18 cellular contexts compared by ENCODE assay signal in the genomic region with DNA sequence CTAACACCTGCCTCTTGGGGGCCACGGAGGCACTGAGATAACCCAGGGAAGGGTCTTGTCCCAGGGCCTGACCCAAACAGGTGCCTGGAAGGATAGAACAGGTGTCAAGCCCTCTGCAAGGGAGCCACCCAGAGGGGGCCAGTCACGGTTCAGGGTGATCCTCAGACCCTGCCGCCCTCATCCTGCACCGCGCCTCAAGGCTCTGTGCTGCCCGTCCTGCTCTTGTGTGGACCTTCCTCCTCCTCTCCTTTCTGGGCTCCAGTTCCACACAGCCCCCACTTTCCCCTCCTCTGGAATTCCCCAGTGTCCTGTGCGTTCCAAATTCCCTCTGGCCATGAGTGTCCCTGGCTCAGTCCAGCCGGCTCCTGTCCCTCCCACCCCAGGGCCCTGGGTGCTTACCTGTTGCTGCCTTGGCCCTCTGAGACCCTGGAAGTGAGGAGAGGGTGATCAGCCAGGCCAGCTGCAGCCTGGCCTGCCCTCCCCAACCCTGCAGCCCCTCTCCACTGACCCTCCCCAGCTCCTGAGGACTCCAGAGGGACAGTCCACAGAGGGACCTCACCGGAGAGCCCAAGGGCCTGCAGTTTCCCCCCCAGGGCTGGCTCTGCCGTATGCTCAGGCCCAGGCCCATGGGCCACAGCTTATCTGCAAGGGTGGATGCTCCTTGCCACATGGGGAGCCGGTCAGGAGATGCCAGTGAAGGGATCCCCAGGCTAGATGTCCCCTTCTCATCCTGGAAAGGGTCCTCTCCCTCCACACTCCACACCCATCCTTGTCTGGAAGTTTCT. TPM values are rescaled to one million over a fixed set of nuclear protein-coding genes. Genes with fewer than 3 reads are reported as not detected.
DNase-seq lines count a peak whose midpoint lies in the region; ATAC-seq lines count a peak whose summit lies in the region.
"Had no signal": no experiment of that assay in that cellular context is flagged by ENCODE, and none has a peak within 500 bp of the region (broad histone marks: within the 10 kb centered on the region; RNA-seq: fewer than 3 reads in every experiment).

No MANE protein-coding gene starts in this region.

- DNase-seq in activated T-cell treated with anti-CD3 and anti-CD28 coated beads, Interleukin-2, amount 50 U/mL, for 72 hours, result no peak
- DNase-seq in activated T-cell treated with anti-CD3 and anti-CD28 coated beads, Interleukin-2, amount 50 U/mL, for 1 hour, result no peak
- DNase-seq in Jurkat, Clone E6-1 (ENCODE audit: low read depth, low spot score), result no peak
- no peak for DNase-seq in central memory CD8-positive, alpha-beta T cell (ENCODE audit: low spot score in 2 of 2)
- DNase-seq in stimulated activated effector memory CD8-positive, alpha-beta T cell treated with anti-CD3 and anti-CD28 coated beads, Interleukin-12 subunit alpha, Interleukin-12 subunit beta, amount 100 ng/mL, for 72 hours (ENCODE audit: low spot score in 2 of 2), result no peak
- no peak for DNase-seq in effector CD8-positive, alpha-beta T cell (lab: John Stamatoyannopoulos, UW)
- DNase-seq in activated T-helper 1 cell treated with anti-CD3 and anti-CD28 coated beads, Interleukin-12 subunit alpha, Interleukin-12 subunit beta, Interleukin-2, Interleukin-4 antibody, amounts not matched to agents 30 ng/mL and 10 ng/mL and 1 ng/mL, durations not matched to agents 14 hours and 24 hours and 36 hours (ENCODE audit: low spot score), result no peak
- no peak for DNase-seq in NCI-H345 treated with DMSO at 0.1 percent for 48 hours (lab: John Stamatoyannopoulos, UW; ENCODE audit: unreplicated experiment)
- DNase-seq: COR-L47, NCI-H1048, NCI-H1930, NCI-H446 treated with DMSO at 0.1 percent for 48 hours had no signal

- intact Hi-C loops in activated T-helper 1 cell treated with anti-CD3 and anti-CD28 coated beads, Interleukin-12 subunit alpha, Interleukin-12 subunit beta, Interleukin-2, Interleukin-4 antibody, amounts not matched to agents 30 ng/mL and 10 ng/mL and 1 ng/mL, durations not matched to agents 14 hours and 24 hours and 36 hours (cut with micrococcal nuclease), result no loop called here

- no peak overlapping the region for H3K27ac Mint-ChIP-seq in activated T-cell treated with anti-CD3 and anti-CD28 coated beads, Interleukin-2, amount 50 U/mL, for 72 hours
- H3K27ac Mint-ChIP-seq in central memory CD8-positive, alpha-beta T cell (ENCODE audit: low read depth), result no peak overlapping the region
- H3K27ac Mint-ChIP-seq in stimulated activated effector memory CD8-positive, alpha-beta T cell treated with anti-CD3 and anti-CD28 coated beads, Interleukin-12 subunit alpha, Interleukin-12 subunit beta, amount 100 ng/mL, for 72 hours, result peak overlapping the region; percentile 50
- H3K27ac Mint-ChIP-seq in activated T-helper 1 cell treated with anti-CD3 and anti-CD28 coated beads, Interleukin-12 subunit alpha, Interleukin-12 subunit beta, Interleukin-2, Interleukin-4 antibody, amounts not matched to agents 30 ng/mL and 10 ng/mL and 1 ng/mL, durations not matched to agents 14 hours and 24 hours and 36 hours, result no peak overlapping the region
- H3K27ac Mint-ChIP-seq: mesothelial cell of epicardium, nephron had no signal

- no peaks in the 10 kb centered on the region for H3K27me3 Mint-ChIP-seq in activated T-cell treated with anti-CD3 and anti-CD28 coated beads, Interleukin-2, amount 50 U/mL, for 72 hours (ENCODE audit: low read depth)
- H3K27me3 Mint-ChIP-seq in central memory CD8-positive, alpha-beta T cell, result no peaks in the 10 kb centered on the region
- peaks cover 3% of the 10 kb centered on the region for H3K27me3 Mint-ChIP-seq in activated T-helper 1 cell treated with anti-CD3 and anti-CD28 coated beads, Interleukin-12 subunit alpha, Interleukin-12 subunit beta, Interleukin-2, Interleukin-4 antibody, amounts not matched to agents 30 ng/mL and 10 ng/mL and 1 ng/mL, durations not matched to agents 14 hours and 24 hours and 36 hours (ENCODE audit: insufficient read depth)

- H3K4me3 Mint-ChIP-seq in activated T-cell treated with anti-CD3 and anti-CD28 coated beads, Interleukin-2, amount 50 U/mL, for 72 hours, result peak overlapping the region; percentile 49 to 66
- peak overlapping the region; percentile 27 for H3K4me3 Mint-ChIP-seq in central memory CD8-positive, alpha-beta T cell
- H3K4me3 Mint-ChIP-seq in stimulated activated effector memory CD8-positive, alpha-beta T cell treated with anti-CD3 and anti-CD28 coated beads, Interleukin-12 subunit alpha, Interleukin-12 subunit beta, amount 100 ng/mL, for 72 hours, result peak overlapping the region; percentile 47
- no peak overlapping the region for H3K4me3 Mint-ChIP-seq in activated T-helper 1 cell treated with anti-CD3 and anti-CD28 coated beads, Interleukin-12 subunit alpha, Interleukin-12 subunit beta, Interleukin-2, Interleukin-4 antibody, amounts not matched to agents 30 ng/mL and 10 ng/mL and 1 ng/mL, durations not matched to agents 14 hours and 24 hours and 36 hours
- H3K4me3 Mint-ChIP-seq: mesothelial cell of epicardium, nephron had no signal

- H3K9me3 Mint-ChIP-seq in activated T-cell treated with anti-CD3 and anti-CD28 coated beads, Interleukin-2, amount 50 U/mL, for 72 hours, result no peaks in the 10 kb centered on the region
- no peaks in the 10 kb centered on the region for H3K9me3 Mint-ChIP-seq in central memory CD8-positive, alpha-beta T cell
- no peaks in the 10 kb centered on the region for H3K9me3 Mint-ChIP-seq in stimulated activated effector memory CD8-positive, alpha-beta T cell treated with anti-CD3 and anti-CD28 coated beads, Interleukin-12 subunit alpha, Interleukin-12 subunit beta, amount 100 ng/mL, for 72 hours
- no peaks in the 10 kb centered on the region for H3K9me3 Mint-ChIP-seq in activated T-helper 1 cell treated with anti-CD3 and anti-CD28 coated beads, Interleukin-12 subunit alpha, Interleukin-12 subunit beta, Interleukin-2, Interleukin-4 antibody, amounts not matched to agents 30 ng/mL and 10 ng/mL and 1 ng/mL, durations not matched to agents 14 hours and 24 hours and 36 hours
- H3K9me3 Mint-ChIP-seq: mesothelial cell of epicardium, nephron had no signal

- H3K4me3 ChIP-seq in Jurkat, Clone E6-1 (ENCODE audit: low read length), result peak overlapping the region; percentile 41
- H3K4me3 ChIP-seq: adrenal gland, cardiac muscle cell, vagina had no signal

- ATAC-seq in activated T-cell treated with anti-CD3 and anti-CD28 coated beads, Interleukin-2, amount 50 U/mL, for 72 hours (replicated peaks in 1 of 2), result no peak
- no peak for ATAC-seq in central memory CD8-positive, alpha-beta T cell (replicated peaks; ENCODE audit: extremely low read depth, poor library complexity, severe bottlenecking)
- ATAC-seq in stimulated activated effector memory CD8-positive, alpha-beta T cell treated with anti-CD3 and anti-CD28 coated beads, Interleukin-12 subunit alpha, Interleukin-12 subunit beta, amount 100 ng/mL, for 72 hours, result no peak

- H3K4me1 Mint-ChIP-seq in activated T-cell treated with anti-CD3 and anti-CD28 coated beads, Interleukin-2, amount 50 U/mL, for 72 hours (ENCODE audit: low read depth), result peaks cover 15% of the 10 kb centered on the region
- H3K4me1 Mint-ChIP-seq in central memory CD8-positive, alpha-beta T cell, result peaks cover 12% of the 10 kb centered on the region
- H3K4me1 Mint-ChIP-seq in stimulated activated effector memory CD8-positive, alpha-beta T cell treated with anti-CD3 and anti-CD28 coated beads, Interleukin-12 subunit alpha, Interleukin-12 subunit beta, amount 100 ng/mL, for 72 hours, result peaks cover 18% of the 10 kb centered on the region
- H3K4me1 Mint-ChIP-seq in activated T-helper 1 cell treated with anti-CD3 and anti-CD28 coated beads, Interleukin-12 subunit alpha, Interleukin-12 subunit beta, Interleukin-2, Interleukin-4 antibody, amounts not matched to agents 30 ng/mL and 10 ng/mL and 1 ng/mL, durations not matched to agents 14 hours and 24 hours and 36 hours (ENCODE audit: low read depth), result no peaks in the 10 kb centered on the region
- H3K4me1 Mint-ChIP-seq: nephron had no signal

- no peaks in the 10 kb centered on the region for H3K36me3 Mint-ChIP-seq in activated T-cell treated with anti-CD3 and anti-CD28 coated beads, Interleukin-2, amount 50 U/mL, for 72 hours (ENCODE audit: insufficient read depth in 2 of 2)
- peaks cover 3% of the 10 kb centered on the region for H3K36me3 Mint-ChIP-seq in central memory CD8-positive, alpha-beta T cell (ENCODE audit: insufficient read depth)
- H3K36me3 Mint-ChIP-seq in stimulated activated effector memory CD8-positive, alpha-beta T cell treated with anti-CD3 and anti-CD28 coated beads, Interleukin-12 subunit alpha, Interleukin-12 subunit beta, amount 100 ng/mL, for 72 hours, result peaks cover 5% of the 10 kb centered on the region
- no peaks in the 10 kb centered on the region for H3K36me3 Mint-ChIP-seq in activated T-helper 1 cell treated with anti-CD3 and anti-CD28 coated beads, Interleukin-12 subunit alpha, Interleukin-12 subunit beta, Interleukin-2, Interleukin-4 antibody, amounts not matched to agents 30 ng/mL and 10 ng/mL and 1 ng/mL, durations not matched to agents 14 hours and 24 hours and 36 hours (ENCODE audit: low read depth)
- H3K36me3 Mint-ChIP-seq: mesothelial cell of epicardium had no signal

RNA-seq across cellular contexts. Expression of a gene that starts 3.7 kb away (rescaled TPM):
- total RNA-seq in activated T-cell treated with anti-CD3 and anti-CD28 coated beads, Interleukin-2, amount 50 U/mL, for 72 hours, result 1 to 10 TPM; 7.6 to 8.8 TPM
- 0.91 TPM for polyA plus RNA-seq in Jurkat, Clone E6-1 (2012; ENCODE audit: insufficient read depth, insufficient read length)
- total RNA-seq in activated T-helper 1 cell treated with anti-CD3 and anti-CD28 coated beads, Interleukin-12 subunit alpha, Interleukin-12 subunit beta, Interleukin-2, Interleukin-4 antibody, amounts not matched to agents 30 ng/mL and 10 ng/mL and 1 ng/mL, durations not matched to agents 14 hours and 24 hours and 36 hours, result 1.7 and 1.8 TPM in 2 replicates
- total RNA-seq: Daoy had no signal

RNA-seq across cellular contexts. Expression of a gene that starts 34.0 kb away (rescaled TPM):
- total RNA-seq in activated T-cell treated with anti-CD3 and anti-CD28 coated beads, Interleukin-2, amount 50 U/mL, for 72 hours, result 10 to 100 TPM; 44.8 to 50.2 TPM
- polyA plus RNA-seq in Jurkat, Clone E6-1 (2012; ENCODE audit: insufficient read depth, insufficient read length), result 39.3 TPM
- 63.9 and 69.6 TPM in 2 replicates for total RNA-seq in activated T-helper 1 cell treated with anti-CD3 and anti-CD28 coated beads, Interleukin-12 subunit alpha, Interleukin-12 subunit beta, Interleukin-2, Interleukin-4 antibody, amounts not matched to agents 30 ng/mL and 10 ng/mL and 1 ng/mL, durations not matched to agents 14 hours and 24 hours and 36 hours

RNA-seq across cellular contexts. Expression of a gene that starts 36.1 kb away (rescaled TPM):
- 100 to 1,000 TPM; 696 to 731 TPM for total RNA-seq in activated T-cell treated with anti-CD3 and anti-CD28 coated beads, Interleukin-2, amount 50 U/mL, for 72 hours
- 481 TPM for polyA plus RNA-seq in Jurkat, Clone E6-1 (2012; ENCODE audit: insufficient read depth, insufficient read length)
- 631 and 639 TPM in 2 replicates for total RNA-seq in activated T-helper 1 cell treated with anti-CD3 and anti-CD28 coated beads, Interleukin-12 subunit alpha, Interleukin-12 subunit beta, Interleukin-2, Interleukin-4 antibody, amounts not matched to agents 30 ng/mL and 10 ng/mL and 1 ng/mL, durations not matched to agents 14 hours and 24 hours and 36 hours
